ENCODE assay signal across 26 cellular contexts in the genomic region with DNA sequence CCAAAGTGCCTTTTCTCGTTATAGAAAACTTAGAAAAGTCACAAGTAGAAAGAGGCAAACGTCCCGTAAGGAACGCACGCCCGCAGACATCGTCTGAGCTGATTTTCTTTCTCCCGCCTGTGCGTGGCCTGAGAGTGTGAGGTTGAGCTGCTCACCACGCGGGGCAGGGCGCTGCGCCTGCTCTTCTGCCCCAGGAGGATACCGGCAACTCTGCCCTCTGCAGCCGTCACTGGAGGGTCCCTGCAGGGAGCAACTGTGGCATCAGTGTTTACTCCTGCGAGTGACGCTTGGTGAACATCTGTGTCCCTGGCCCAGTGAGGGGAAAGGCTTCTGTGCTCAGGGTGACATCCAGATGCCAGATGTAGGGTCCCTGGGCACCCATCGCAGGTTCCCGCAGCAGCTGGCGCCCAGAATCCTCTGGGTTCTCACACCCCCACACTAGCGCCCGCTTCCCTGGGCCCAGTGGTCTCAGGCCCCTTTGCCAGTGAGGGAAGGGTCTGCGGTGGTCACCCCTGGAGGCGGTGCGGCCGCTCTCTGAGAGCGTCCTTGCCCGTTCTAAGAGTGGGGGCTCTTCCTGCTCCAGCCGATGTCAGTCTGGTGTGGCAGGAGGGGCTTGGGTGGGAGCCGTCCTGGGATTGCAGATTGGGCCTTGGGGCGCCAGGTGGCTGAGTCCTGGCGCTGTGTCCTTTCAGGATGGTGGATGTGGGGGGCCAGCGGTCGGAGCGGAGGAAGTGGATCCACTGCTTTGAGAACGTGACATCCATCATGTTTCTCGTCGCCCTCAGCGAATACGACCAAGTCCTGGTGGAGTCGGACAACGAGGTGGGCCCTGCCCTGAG. TPM values are rescaled to one million over a fixed set of nuclear protein-coding genes. Genes with fewer than 3 reads are reported as not detected.
DNase-seq lines count a peak whose midpoint lies in the region; ATAC-seq and TF ChIP-seq lines count a peak whose summit lies in the region.
"Had no signal": no experiment of that assay in that cellular context is flagged by ENCODE, and none has a peak within 500 bp of the region (broad histone marks: within the 10 kb centered on the region; RNA-seq: fewer than 3 reads in every experiment).

No MANE protein-coding gene starts in this region.

- ATAC-seq in Right ventricle myocardium inferior, result no peak

- H2BK120ac ChIP-seq in neuronal stem cell (ENCODE audit: low read depth, low read length), result no peak overlapping the region

- peaks cover 3 to 8% of the 10 kb centered on the region in 2 donors for H3K4me1 ChIP-seq in neuronal stem cell (ENCODE audit: control insufficient read depth in 2 of 2, insufficient read depth in 1 of 2, low read depth in 1 of 2, low read length in 2 of 2)
- H3K4me1 ChIP-seq: BE2C had no signal

- H2BK12ac ChIP-seq in neuronal stem cell (ENCODE audit: low read length), result no peak overlapping the region

- no peaks in the 10 kb centered on the region for H3K27me3 ChIP-seq in neuronal stem cell (ENCODE audit: control insufficient read depth in 3 of 3, insufficient read depth in 3 of 3, low read depth in 1 of 3, low read length in 3 of 3)
- H3K27me3 ChIP-seq: BE2C had no signal

- peak overlapping the region; percentile 64 for H3K27ac ChIP-seq in RWPE1
- H3K27ac ChIP-seq in neuronal stem cell (replicated peaks; ENCODE audit: low read length), result no peak overlapping the region
- H3K27ac ChIP-seq: GM23248, KMS-11, PC-9 had no signal

- H2BK5ac ChIP-seq in neuronal stem cell (ENCODE audit: low read length), result peak overlapping the region; percentile 16

- H3K79me1 ChIP-seq in neuronal stem cell (ENCODE audit: low read depth, low read length), result peaks cover 7% of the 10 kb centered on the region

- CTCF ChIA-PET in RWPE1 (lab: Yijun Ruan, JAX), result no interaction called here

- no peak overlapping the region for H4K8ac ChIP-seq in neuronal stem cell (ENCODE audit: low read depth, low read length)

- no peak overlapping the region for H2AFZ ChIP-seq in neuronal stem cell (ENCODE audit: low read length)
- H2AFZ ChIP-seq: GM23248, PC-9 had no signal

- H3K9ac ChIP-seq in neuronal stem cell (ENCODE audit: low read depth, low read length, poor library complexity), result no peak overlapping the region
- H3K9ac ChIP-seq: GM23248, KMS-11 had no signal

- no peak overlapping the region for H3K18ac ChIP-seq in neuronal stem cell (ENCODE audit: low read length)

- TF ChIP-seq CTCF in GM12874 (IDR thresholded peaks at IDR 0.05; ENCODE audit: insufficient read depth, low read depth, low read length) (0 out of 2 replicates have a peak, but pooled peaks have one; percentile 3), RWPE1 (conservative IDR thresholded peaks at IDR 0.05; ENCODE audit: low read depth) (no peak)

- H3K23ac ChIP-seq in neuronal stem cell (ENCODE audit: low read depth, low read length, poor library complexity), result no peak overlapping the region

- POLR2A ChIA-PET in RWPE1 (lab: Yijun Ruan, JAX; ENCODE audit: low non-redundant PET), result no interaction called here

- H2BK15ac ChIP-seq in neuronal stem cell (ENCODE audit: low read length), result no peak overlapping the region

- H3K4me2 ChIP-seq in neuronal stem cell (ENCODE audit: insufficient read depth, low read length, poor library complexity, severe bottlenecking), result no peak overlapping the region
- H3K4me2 ChIP-seq: KMS-11, PC-9 had no signal

- H2AK5ac ChIP-seq in neuronal stem cell (ENCODE audit: low read depth, low read length), result no peak overlapping the region

- whole genome bisulfite sequencing in neuronal stem cell (ENCODE audit: extremely low coverage in 2 of 2, insufficient read length in 2 of 2, insufficient replicate concordance in 1 of 2), 2 donors, result no CpG with 5 or more reads among the region's 42 CpGs

- H4K91ac ChIP-seq in neuronal stem cell (ENCODE audit: low read depth, low read length, poor library complexity), result no peak overlapping the region

- H3K4ac ChIP-seq in neuronal stem cell (ENCODE audit: low read length), result no peak overlapping the region

- DNase-seq in Right ventricle myocardium inferior (ENCODE audit: missing footprints), result peak; percentile 34
- DNase-seq in cardiac septum (ENCODE audit: low spot score), result no peak
- no peak for DNase-seq in RWPE1 (ENCODE audit: low spot score)
- DNase-seq in neuronal stem cell (ENCODE audit: low spot score), result no peak
- no peak for DNase-seq in superior temporal gyrus (ENCODE audit: extremely low spot score)
- no peak for DNase-seq in stimulated activated naive CD4-positive, alpha-beta T cell treated with Interleukin-2 at 50 U/mL for 16 hours (lab: John Stamatoyannopoulos, UW)
- DNase-seq in amygdala (lab: John Stamatoyannopoulos, UW), result no peak
- DNase-seq: 8988T; ACHN; BE2C; CD4-positive, alpha-beta T cell; GM23248; H7; MM.1S; NCI-H1048; NCI-H1417; NCI-H1694; NCI-H2029 treated with DMSO at 0.1 percent for 48 hours; NCI-H345; NCI-H524 treated with DMSO at 0.1 percent for 48 hours; NCI-H774; PC-9; SHP77 treated with DMSO at 0.1 percent for 48 hours had no signal

- intact Hi-C loops in Right ventricle myocardium inferior (cut with DNase I) (no loop called here), cardiac septum (cut with DNase I) (no loop called here)

- H3K4me3 ChIP-seq in neuronal stem cell (ENCODE audit: low read length in 2 of 2), result no peak overlapping the region
- H3K4me3 ChIP-seq: GM23248, PC-9 had no signal

- H3K9me3 ChIP-seq in neuronal stem cell (replicated peaks in 1 of 2; ENCODE audit: control insufficient read depth in 2 of 2, insufficient read depth in 1 of 2, low read depth in 1 of 2, low read length in 2 of 2), result no peaks in the 10 kb centered on the region
- H3K9me3 ChIP-seq: BE2C had no signal

- no peak overlapping the region for H3K14ac ChIP-seq in neuronal stem cell (ENCODE audit: low read length)

- peaks cover 0 to 13% of the 10 kb centered on the region in 2 donors for H3K36me3 ChIP-seq in neuronal stem cell (replicated peaks in 1 of 2; ENCODE audit: control insufficient read depth in 2 of 2, insufficient read depth in 2 of 2, low read length in 2 of 2)

RNA-seq across cellular contexts. Expression of a gene that starts 17.4 kb away (rescaled TPM):
- total RNA-seq in Right ventricle myocardium inferior (2.9 TPM), cardiac septum (1.9 TPM)
- polyA plus RNA-seq in neuronal stem cell (2013, experiment 1 of 2), result 0.01 TPM
- not detected for polyA plus RNA-seq in neuronal stem cell (2013, experiment 2 of 2)
- total RNA-seq: Daoy, GM23248, H7 had no signal
- polyA plus RNA-seq: GM23248 had no signal

RNA-seq across cellular contexts. Expression of a gene that starts 24.3 kb away (rescaled TPM):
- 64.7 TPM for total RNA-seq in Right ventricle myocardium inferior
- total RNA-seq in cardiac septum, result 60.9 TPM
- polyA plus RNA-seq in neuronal stem cell (2013, experiment 1 of 2), result 19.2 TPM
- 20.0 TPM for polyA plus RNA-seq in neuronal stem cell (2013, experiment 2 of 2)

RNA-seq across cellular contexts. Expression of a gene that starts 56.2 kb away (rescaled TPM):
- 775 TPM for total RNA-seq in Right ventricle myocardium inferior
- 804 TPM for total RNA-seq in cardiac septum
- polyA plus RNA-seq in neuronal stem cell (2013, experiment 1 of 2), result 162 TPM
- polyA plus RNA-seq in neuronal stem cell (2013, experiment 2 of 2), result 164 TPM
